19 cellular contexts compared by ENCODE assay signal in genomic region chr17:9024497-9024896, GRCh38. TPM values are rescaled to one million over a fixed set of nuclear protein-coding genes. Genes with fewer than 3 reads are reported as not detected.
DNase-seq lines count a peak whose midpoint lies in the region; ATAC-seq and TF ChIP-seq lines count a peak whose summit lies in the region.
"Had no signal": no experiment of that assay in that cellular context is flagged by ENCODE, and none has a peak within 500 bp of the region (broad histone marks: within the 10 kb centered on the region; RNA-seq: fewer than 3 reads in every experiment).

No MANE protein-coding gene starts in this region.

- TF ChIP-seq CTCF in stomach (IDR thresholded peaks at IDR 0.05), result no peak

- H3K4me1 ChIP-seq in muscle layer of duodenum (ENCODE audit: control insufficient read depth in 1 of 2, insufficient read depth in 2 of 2, low read length in 2 of 2) (peaks cover 0 to 52% of the 10 kb centered on the region in 2 donors), stomach (peaks cover 28 to 52% (median 44%) of the 10 kb centered on the region in 4 donors), aorta (ENCODE audit: control insufficient read depth in 1 of 2, insufficient read depth in 2 of 2, low read length in 2 of 2) (peaks cover 0 to 5% of the 10 kb centered on the region in 2 donors)

- TF ChIP-seq EP300 in stomach (IDR thresholded peaks at IDR 0.05), result no peak

- no peaks in the 10 kb centered on the region for H3K9me3 ChIP-seq in muscle layer of duodenum (ENCODE audit: control insufficient read depth in 1 of 2, low read length in 2 of 2)
- no peaks in the 10 kb centered on the region for H3K9me3 ChIP-seq in stomach
- H3K9me3 ChIP-seq in aorta (ENCODE audit: control insufficient read depth, low read length), result no peaks in the 10 kb centered on the region
- H3K9me3 ChIP-seq: psoas muscle, testis had no signal

- WGBS in stomach, 5 donors, result 68 to 89% (median 82%) methylated on average over 14 of the region's 14 CpGs
- WGBS in aorta, 2 donors, result 83 to 91% methylated on average over 14 of the region's 14 CpGs

- H3K27me3 ChIP-seq in muscle layer of duodenum (ENCODE audit: low read depth, low read length), result no peaks in the 10 kb centered on the region
- H3K27me3 ChIP-seq in stomach, result peaks cover 0 to 56% (median 41%) of the 10 kb centered on the region in 3 donors
- no peaks in the 10 kb centered on the region for H3K27me3 ChIP-seq in aorta (ENCODE audit: control insufficient read depth in 1 of 2, insufficient read depth in 2 of 2, low read length in 1 of 2)
- H3K27me3 ChIP-seq: testis had no signal

- H3K4me3 ChIP-seq in muscle layer of duodenum (ENCODE audit: low read depth in 1 of 2, low read length in 2 of 2) (peak overlapping the region; percentile 3 to 92), stomach (peak overlapping the region in 3 of 4 donors; percentile 57 to 77 (median 60)), aorta (ENCODE audit: low read length in 2 of 2) (peak overlapping the region in 1 of 2 donors; percentile 55)
- H3K4me3 ChIP-seq: testis had no signal

- TF ChIP-seq POLR2A in stomach (IDR thresholded peaks at IDR 0.05), result no peak

- H3K27ac ChIP-seq in muscle layer of duodenum (ENCODE audit: low read length), result peak overlapping the region; percentile 10
- peak overlapping the region in 4 of 5 donors; percentile 1 to 91 (median 50) for H3K27ac ChIP-seq in stomach
- H3K27ac ChIP-seq in aorta (ENCODE audit: low read depth in 1 of 2, low read length in 2 of 2), result no peak overlapping the region
- H3K27ac ChIP-seq: HL-60, psoas muscle, testis, VCaP had no signal

- intact Hi-C loops in stomach (cut with DNase I; ENCODE audit: low total_unique reads) (no loop called here), aorta (cut with DNase I) (loop anchor here (5.0 to 10.0 kb wide), 3 partner anchors 60 to 140 kb away; no protein-coding TSS in a partner anchor)

- peak; percentile 18 for DNase-seq in activated CD8-positive, alpha-beta memory T cell treated with anti-CD3 and anti-CD28 coated beads, Interleukin-2, amount 50 U/mL, for 48 hours
- no peak for DNase-seq in activated CD8-positive, alpha-beta memory T cell treated with anti-CD3 and anti-CD28 coated beads, Interleukin-2, amount 50 U/mL, for 4 hours
- DNase-seq in ecto neural progenitor cell (ENCODE audit: low spot score) (peak; percentile 63), stomach (no peak), aorta (no peak), GOT3 (lab: John Stamatoyannopoulos, UW) (no peak)
- DNase-seq in activated T-cell treated with anti-CD3 and anti-CD28 coated beads, Interleukin-2, amount 50 U/mL, for 48 hours, result no peak
- DNase-seq: Calu3, foreskin melanocyte, GF-D8, Kasumi-1, NCI-H1436 treated with DMSO at 0.1 percent for 48 hours, NCI-H345, psoas muscle, testis had no signal

- ATAC-seq in aorta (ENCODE audit: low FRiP score), result no peak
- ATAC-seq: psoas muscle had no signal

- H3K36me3 ChIP-seq in muscle layer of duodenum (ENCODE audit: control insufficient read depth in 1 of 2, insufficient read depth in 2 of 2, low read length in 2 of 2), result no peaks in the 10 kb centered on the region
- H3K36me3 ChIP-seq in stomach, result no peaks in the 10 kb centered on the region
- H3K36me3 ChIP-seq in aorta (ENCODE audit: control insufficient read depth in 1 of 2, insufficient read depth in 2 of 2, low read length in 1 of 2), result no peaks in the 10 kb centered on the region

RNA-seq across cellular contexts. Expression of gene NTN1, which starts 3.2 kb away (rescaled TPM):
- total RNA-seq in stomach (10 to 100 TPM in 2 of 5 donors, 1 to 10 TPM in 3; 5.8 to 56.2 (median 9.0) TPM), aorta (10 to 100 TPM; 56.5 to 90.4 TPM)
- polyA plus RNA-seq in stomach (10 to 100 TPM in 1 of 3 donors, 1 to 10 TPM in 2; 2.9 to 16.6 (median 3.3) TPM), aorta (10 to 100 TPM in 1 of 2 donors, 1 to 10 TPM in 1; 6.6 to 17.7 TPM)

RNA-seq across cellular contexts. Expression of gene PIK3R5, which starts 59.0 kb away (rescaled TPM):
- total RNA-seq in stomach (10 to 100 TPM in 2 of 5 donors, 1 to 10 TPM in 2, not detected in 1; 5.1 to 29.8 (median 13.2) TPM), aorta (10 to 100 TPM; 18.4 to 18.5 TPM)
- polyA plus RNA-seq in stomach (1 to 10 TPM in 2 of 3 donors, under 1 TPM in 1; 0.90 to 3.4 (median 2.9) TPM), aorta (1 to 10 TPM; 1.4 to 8.4 TPM)
- total RNA-seq: Calu3 had no signal
- polyA plus RNA-seq: keratinocyte had no signal

Comparison
In these comparisons a context has a peak if more than half of its experiments do, and no peak if none do; other contexts are left out.
1. DNase-seq: peak in activated CD8-positive, alpha-beta memory T cell treated with anti-CD3 and anti-CD28 coated beads, Interleukin-2, amount 50 U/mL, for 48 hours (single experiment) and ecto neural progenitor cell (single experiment); none in activated CD8-positive, alpha-beta memory T cell treated with anti-CD3 and anti-CD28 coated beads, Interleukin-2, amount 50 U/mL, for 4 hours (single experiment), stomach (single experiment), aorta (0 of 2), activated T-cell treated with anti-CD3 and anti-CD28 coated beads, Interleukin-2, amount 50 U/mL, for 48 hours (0 of 2) and GOT3 (single experiment).
2. H3K27ac ChIP-seq: peak in muscle layer of duodenum (single experiment) and stomach (4 of 5); none in aorta (0 of 2).